ENCODE assay signal across 1 cellular context in genomic region chr12:52230364-52231281, GRCh38.
TF ChIP-seq lines count a peak whose summit lies in the region.

No MANE protein-coding gene starts in this region.

TF ChIP-seq in H1, 55 proteins besides CTCF, POLR2A, EP300 and RAD21:
- TF ChIP-seq TAF1 (IDR thresholded peaks at IDR 0.05; ENCODE audit: low read depth, low read length) (no peak), BACH1 (IDR thresholded peaks at IDR 0.05; ENCODE audit: low read length) (no peak), PHF8 (conservative IDR thresholded peaks at IDR 0.05; ENCODE audit: low read depth, low read length) (no peak), TEAD4 (IDR thresholded peaks at IDR 0.05; ENCODE audit: low read depth, low read length) (peak; percentile 92), NANOG (IDR thresholded peaks at IDR 0.05; ENCODE audit: insufficient read depth, low read depth, low read length, poor library complexity, severe bottlenecking) (no peak), KDM5A (IDR thresholded peaks at IDR 0.05; ENCODE audit: low read length) (no peak)
TF ChIP-seq in H1: peak in this region for 1.
